1 cellular context compared by ENCODE assay signal in the genomic region with DNA sequence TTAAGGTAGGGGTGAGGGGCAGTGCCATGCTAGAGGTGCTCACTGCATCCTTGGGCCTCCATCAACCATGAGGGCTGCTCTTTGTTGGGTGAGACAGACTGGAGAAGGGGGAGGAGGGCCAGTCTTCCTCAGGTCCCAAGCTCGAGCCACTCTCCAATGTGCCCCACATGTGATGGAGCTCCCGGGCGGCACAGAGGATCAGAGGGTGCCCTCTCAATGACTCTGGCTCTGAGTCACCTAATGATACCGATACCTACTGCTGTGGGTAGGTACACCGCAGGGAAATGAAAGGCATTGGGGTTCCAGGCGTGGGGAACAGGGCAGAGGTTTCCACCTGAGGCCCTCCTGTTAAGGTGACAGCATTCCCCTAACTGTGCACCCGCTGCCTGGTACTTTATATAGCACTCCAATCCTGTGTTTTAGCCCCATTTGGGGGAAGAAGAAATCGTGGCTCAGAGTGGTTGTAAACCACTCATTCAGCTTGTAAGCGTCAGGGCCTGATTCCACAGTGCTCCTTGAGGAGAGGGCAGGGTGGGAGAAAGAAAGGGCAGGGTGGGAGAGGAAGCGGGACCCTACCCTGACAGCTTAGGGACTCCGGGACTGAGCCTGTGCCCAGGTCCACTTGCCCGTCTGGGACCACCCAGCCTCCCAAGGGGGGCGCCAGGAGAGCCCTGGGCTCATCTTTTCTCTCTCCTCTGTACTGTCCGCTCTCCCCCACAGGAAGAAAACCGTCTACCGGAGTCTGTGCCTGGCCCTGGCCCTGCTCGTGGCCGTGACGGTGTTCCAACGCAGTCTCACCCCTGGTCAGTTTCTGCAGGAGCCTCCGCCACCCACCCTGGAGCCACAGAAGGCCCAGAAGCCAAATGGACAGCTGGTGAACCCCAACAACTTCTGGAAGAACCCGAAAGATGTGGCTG.
TF ChIP-seq lines count a peak whose summit lies in the region.

No MANE protein-coding gene starts in this region.

TF ChIP-seq in HepG2, 621 proteins besides CTCF, POLR2A, EP300 and RAD21 (continued from another document):
- TF ChIP-seq ZSCAN5A (CRISPR knock-in tag; IDR thresholded peaks at IDR 0.05; ENCODE audit: borderline replicate concordance) (no peak), ATF2 (CRISPR knock-in tag; IDR thresholded peaks at IDR 0.05) (no peak), CEBPG (CRISPR knock-in tag; IDR thresholded peaks at IDR 0.05) (no peak), KLF16 (CRISPR knock-in tag; IDR thresholded peaks at IDR 0.05) (no peak), KAT7 (CRISPR knock-in tag; IDR thresholded peaks at IDR 0.05; ENCODE audit: borderline replicate concordance) (no peak), ZBTB10 (CRISPR knock-in tag; IDR thresholded peaks at IDR 0.05; ENCODE audit: borderline replicate concordance) (no peak), ZNF430 (CRISPR knock-in tag; IDR thresholded peaks at IDR 0.05) (no peak), PHF21A (CRISPR knock-in tag; IDR thresholded peaks at IDR 0.05) (no peak), CSRNP2 (CRISPR knock-in tag; conservative IDR thresholded peaks at IDR 0.05; ENCODE audit: low read depth) (no peak), REL (CRISPR knock-in tag; conservative IDR thresholded peaks at IDR 0.05) (no peak), BORCS8-MEF2B (CRISPR knock-in tag; IDR thresholded peaks at IDR 0.05) (no peak), ZNF510 (CRISPR knock-in tag; IDR thresholded peaks at IDR 0.05; ENCODE audit: low read depth) (no peak), ZNF629 (CRISPR knock-in tag; conservative IDR thresholded peaks at IDR 0.05) (no peak)
- TF ChIP-seq, protein P1, sequence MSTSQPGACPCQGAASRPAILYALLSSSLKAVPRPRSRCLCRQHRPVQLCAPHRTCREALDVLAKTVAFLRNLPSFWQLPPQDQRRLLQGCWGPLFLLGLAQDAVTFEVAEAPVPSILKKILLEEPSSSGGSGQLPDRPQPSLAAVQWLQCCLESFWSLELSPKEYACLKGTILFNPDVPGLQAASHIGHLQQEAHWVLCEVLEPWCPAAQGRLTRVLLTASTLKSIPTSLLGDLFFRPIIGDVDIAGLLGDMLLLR (CRISPR knock-in tag; IDR thresholded peaks at IDR 0.05): no peak
- TF ChIP-seq, protein P2, sequence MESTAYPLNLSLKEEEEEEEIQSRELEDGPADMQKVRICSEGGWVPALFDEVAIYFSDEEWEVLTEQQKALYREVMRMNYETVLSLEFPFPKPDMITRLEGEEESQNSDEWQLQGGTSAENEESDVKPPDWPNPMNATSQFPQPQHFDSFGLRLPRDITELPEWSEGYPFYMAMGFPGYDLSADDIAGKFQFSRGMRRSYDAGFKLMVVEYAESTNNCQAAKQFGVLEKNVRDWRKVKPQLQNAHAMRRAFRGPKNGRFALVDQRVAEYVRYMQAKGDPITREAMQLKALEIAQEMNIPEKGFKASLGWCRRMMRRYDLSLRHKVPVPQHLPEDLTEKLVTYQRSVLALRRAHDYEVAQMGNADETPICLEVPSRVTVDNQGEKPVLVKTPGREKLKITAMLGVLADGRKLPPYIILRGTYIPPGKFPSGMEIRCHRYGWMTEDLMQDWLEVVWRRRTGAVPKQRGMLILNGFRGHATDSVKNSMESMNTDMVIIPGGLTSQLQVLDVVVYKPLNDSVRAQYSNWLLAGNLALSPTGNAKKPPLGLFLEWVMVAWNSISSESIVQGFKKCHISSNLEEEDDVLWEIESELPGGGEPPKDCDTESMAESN (CRISPR knock-in tag; conservative IDR thresholded peaks at IDR 0.05): no peak
- TF ChIP-seq, protein P3, sequence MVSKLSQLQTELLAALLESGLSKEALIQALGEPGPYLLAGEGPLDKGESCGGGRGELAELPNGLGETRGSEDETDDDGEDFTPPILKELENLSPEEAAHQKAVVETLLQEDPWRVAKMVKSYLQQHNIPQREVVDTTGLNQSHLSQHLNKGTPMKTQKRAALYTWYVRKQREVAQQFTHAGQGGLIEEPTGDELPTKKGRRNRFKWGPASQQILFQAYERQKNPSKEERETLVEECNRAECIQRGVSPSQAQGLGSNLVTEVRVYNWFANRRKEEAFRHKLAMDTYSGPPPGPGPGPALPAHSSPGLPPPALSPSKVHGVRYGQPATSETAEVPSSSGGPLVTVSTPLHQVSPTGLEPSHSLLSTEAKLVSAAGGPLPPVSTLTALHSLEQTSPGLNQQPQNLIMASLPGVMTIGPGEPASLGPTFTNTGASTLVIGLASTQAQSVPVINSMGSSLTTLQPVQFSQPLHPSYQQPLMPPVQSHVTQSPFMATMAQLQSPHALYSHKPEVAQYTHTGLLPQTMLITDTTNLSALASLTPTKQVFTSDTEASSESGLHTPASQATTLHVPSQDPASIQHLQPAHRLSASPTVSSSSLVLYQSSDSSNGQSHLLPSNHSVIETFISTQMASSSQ (IDR thresholded peaks at IDR 0.05; ENCODE audit: low read depth): no peak
- TF ChIP-seq, protein P3 (CRISPR knock-in tag; IDR thresholded peaks at IDR 0.05; ENCODE audit: borderline replicate concordance): no peak
